Comparison of ENCODE assay signal across 1 cellular context in genomic region chr7:92044148-92044547, GRCh38.
TF ChIP-seq lines count a peak whose summit lies in the region.

No MANE protein-coding gene starts in this region.

TF ChIP-seq in liver, 16 proteins besides CTCF, POLR2A, EP300 and RAD21 (continued from another document):
- TF ChIP-seq, protein P1, sequence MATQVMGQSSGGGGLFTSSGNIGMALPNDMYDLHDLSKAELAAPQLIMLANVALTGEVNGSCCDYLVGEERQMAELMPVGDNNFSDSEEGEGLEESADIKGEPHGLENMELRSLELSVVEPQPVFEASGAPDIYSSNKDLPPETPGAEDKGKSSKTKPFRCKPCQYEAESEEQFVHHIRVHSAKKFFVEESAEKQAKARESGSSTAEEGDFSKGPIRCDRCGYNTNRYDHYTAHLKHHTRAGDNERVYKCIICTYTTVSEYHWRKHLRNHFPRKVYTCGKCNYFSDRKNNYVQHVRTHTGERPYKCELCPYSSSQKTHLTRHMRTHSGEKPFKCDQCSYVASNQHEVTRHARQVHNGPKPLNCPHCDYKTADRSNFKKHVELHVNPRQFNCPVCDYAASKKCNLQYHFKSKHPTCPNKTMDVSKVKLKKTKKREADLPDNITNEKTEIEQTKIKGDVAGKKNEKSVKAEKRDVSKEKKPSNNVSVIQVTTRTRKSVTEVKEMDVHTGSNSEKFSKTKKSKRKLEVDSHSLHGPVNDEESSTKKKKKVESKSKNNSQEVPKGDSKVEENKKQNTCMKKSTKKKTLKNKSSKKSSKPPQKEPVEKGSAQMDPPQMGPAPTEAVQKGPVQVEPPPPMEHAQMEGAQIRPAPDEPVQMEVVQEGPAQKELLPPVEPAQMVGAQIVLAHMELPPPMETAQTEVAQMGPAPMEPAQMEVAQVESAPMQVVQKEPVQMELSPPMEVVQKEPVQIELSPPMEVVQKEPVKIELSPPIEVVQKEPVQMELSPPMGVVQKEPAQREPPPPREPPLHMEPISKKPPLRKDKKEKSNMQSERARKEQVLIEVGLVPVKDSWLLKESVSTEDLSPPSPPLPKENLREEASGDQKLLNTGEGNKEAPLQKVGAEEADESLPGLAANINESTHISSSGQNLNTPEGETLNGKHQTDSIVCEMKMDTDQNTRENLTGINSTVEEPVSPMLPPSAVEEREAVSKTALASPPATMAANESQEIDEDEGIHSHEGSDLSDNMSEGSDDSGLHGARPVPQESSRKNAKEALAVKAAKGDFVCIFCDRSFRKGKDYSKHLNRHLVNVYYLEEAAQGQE (IDR thresholded peaks at IDR 0.05): no peak
- no peak for TF ChIP-seq SP1 (IDR thresholded peaks at IDR 0.05)
- TF ChIP-seq EGR1 (IDR thresholded peaks at IDR 0.05; ENCODE audit: low read depth in 2 of 2): no peak
- TF ChIP-seq, protein P2, sequence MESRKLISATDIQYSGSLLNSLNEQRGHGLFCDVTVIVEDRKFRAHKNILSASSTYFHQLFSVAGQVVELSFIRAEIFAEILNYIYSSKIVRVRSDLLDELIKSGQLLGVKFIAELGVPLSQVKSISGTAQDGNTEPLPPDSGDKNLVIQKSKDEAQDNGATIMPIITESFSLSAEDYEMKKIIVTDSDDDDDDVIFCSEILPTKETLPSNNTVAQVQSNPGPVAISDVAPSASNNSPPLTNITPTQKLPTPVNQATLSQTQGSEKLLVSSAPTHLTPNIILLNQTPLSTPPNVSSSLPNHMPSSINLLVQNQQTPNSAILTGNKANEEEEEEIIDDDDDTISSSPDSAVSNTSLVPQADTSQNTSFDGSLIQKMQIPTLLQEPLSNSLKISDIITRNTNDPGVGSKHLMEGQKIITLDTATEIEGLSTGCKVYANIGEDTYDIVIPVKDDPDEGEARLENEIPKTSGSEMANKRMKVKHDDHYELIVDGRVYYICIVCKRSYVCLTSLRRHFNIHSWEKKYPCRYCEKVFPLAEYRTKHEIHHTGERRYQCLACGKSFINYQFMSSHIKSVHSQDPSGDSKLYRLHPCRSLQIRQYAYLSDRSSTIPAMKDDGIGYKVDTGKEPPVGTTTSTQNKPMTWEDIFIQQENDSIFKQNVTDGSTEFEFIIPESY (IDR thresholded peaks at IDR 0.05): no peak
- no peak for TF ChIP-seq JUND (IDR thresholded peaks at IDR 0.05)
- no peak for TF ChIP-seq NR2F2 (IDR thresholded peaks at IDR 0.05)
- TF ChIP-seq HNF4A (conservative IDR thresholded peaks at IDR 0.05): no peak
- TF ChIP-seq FOXA1 (IDR thresholded peaks at IDR 0.05): no peak
- no peak for TF ChIP-seq GABPA (IDR thresholded peaks at IDR 0.05 in 1 of 2, conservative IDR thresholded peaks at IDR 0.05 in 1 of 2)
- TF ChIP-seq, protein P3, sequence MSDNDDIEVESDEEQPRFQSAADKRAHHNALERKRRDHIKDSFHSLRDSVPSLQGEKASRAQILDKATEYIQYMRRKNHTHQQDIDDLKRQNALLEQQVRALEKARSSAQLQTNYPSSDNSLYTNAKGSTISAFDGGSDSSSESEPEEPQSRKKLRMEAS (IDR thresholded peaks at IDR 0.05): no peak
- no peak for TF ChIP-seq RXRA (IDR thresholded peaks at IDR 0.05)
